ENCODE assay signal across 20 cellular contexts in the genomic region with DNA sequence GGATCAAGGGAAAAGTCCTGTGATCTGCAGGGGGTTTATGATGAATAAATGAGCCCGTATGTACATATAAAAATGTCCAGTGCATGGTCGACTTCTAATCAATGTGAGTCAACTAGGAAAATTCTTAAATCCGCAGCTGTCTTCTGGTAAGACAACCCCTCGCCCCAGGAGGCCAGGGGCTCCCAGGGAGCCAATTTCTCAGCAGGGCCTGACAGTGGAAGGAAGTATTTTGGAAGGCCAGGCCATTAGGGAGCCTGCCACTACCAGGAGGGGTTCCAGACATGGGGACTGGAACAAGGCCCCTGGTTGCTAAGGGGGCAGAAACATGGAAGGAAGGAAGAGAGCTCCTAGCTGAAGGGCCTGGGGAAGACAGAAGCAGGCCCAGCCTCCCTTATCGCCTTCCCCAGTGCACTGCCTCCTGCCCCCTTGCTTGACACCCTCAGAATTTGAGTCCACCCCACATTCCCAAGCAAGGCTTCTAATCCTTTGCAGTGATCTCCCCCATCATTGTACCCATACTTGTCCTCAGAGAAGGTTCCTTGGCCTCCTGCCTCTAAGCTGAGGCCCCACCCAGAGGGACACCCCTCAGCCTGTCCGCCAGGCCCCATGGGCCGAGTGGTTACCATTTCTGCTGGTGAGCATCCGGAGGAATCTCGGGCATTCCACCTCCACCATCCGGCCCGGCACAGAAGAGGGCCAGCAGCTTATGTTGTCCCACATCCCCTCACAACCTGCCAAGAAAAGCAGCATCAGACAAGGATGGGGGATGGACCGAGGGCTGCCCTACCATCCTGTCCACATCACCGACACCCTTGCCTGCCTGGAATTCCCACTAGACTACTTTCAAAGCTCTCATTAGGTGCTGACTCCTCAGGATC. TPM values are rescaled to one million over a fixed set of nuclear protein-coding genes. Genes with fewer than 3 reads are reported as not detected.
"Had no signal": no experiment of that assay in that cellular context is flagged by ENCODE, and none has a peak within 500 bp of the region (broad histone marks: within the 10 kb centered on the region; RNA-seq: fewer than 3 reads in every experiment).

No MANE protein-coding gene starts in this region.

- H3K36me3 Mint-ChIP-seq: activated naive CD8-positive, alpha-beta T cell treated with anti-CD3 and anti-CD28 coated beads for 36 hours had no signal

- H3K4me3 Mint-ChIP-seq: activated B cell treated with CpG ODN at 0.5 μM for 24 hours; activated CD4-positive, alpha-beta T cell treated with anti-CD3 and anti-CD28 coated beads, Interleukin-2, amount 10 ng/mL, durations not matched to agents 24 days and 14 days; activated naive CD8-positive, alpha-beta T cell treated with anti-CD3 and anti-CD28 coated beads for 36 hours; nephron progenitor cell; T-helper 17 cell had no signal

- H2AFZ ChIP-seq: parathyroid adenoma had no signal

- H3K36me3 ChIP-seq: breast epithelium, left lung, tibial artery had no signal

- H3K27ac ChIP-seq: breast epithelium, dorsolateral prefrontal cortex, left lung, parathyroid adenoma, tibial artery had no signal

- H3K9ac ChIP-seq: parathyroid adenoma had no signal

- H3K9me3 ChIP-seq: breast epithelium, left lung, tibial artery had no signal

- H3K4me1 ChIP-seq: breast epithelium had no signal

- H3K9me3 Mint-ChIP-seq: activated B cell treated with CpG ODN at 0.5 μM for 24 hours; activated CD4-positive, alpha-beta T cell treated with anti-CD3 and anti-CD28 coated beads, Interleukin-2, amount 10 ng/mL, durations not matched to agents 24 days and 14 days; activated naive CD8-positive, alpha-beta T cell treated with anti-CD3 and anti-CD28 coated beads for 36 hours; nephron progenitor cell had no signal

- H3K27ac Mint-ChIP-seq: activated B cell treated with CpG ODN at 0.5 μM for 24 hours; activated CD4-positive, alpha-beta T cell treated with anti-CD3 and anti-CD28 coated beads, Interleukin-2, amount 10 ng/mL, durations not matched to agents 24 days and 14 days; activated naive CD8-positive, alpha-beta T cell treated with anti-CD3 and anti-CD28 coated beads for 36 hours; nephron progenitor cell; T-helper 17 cell had no signal

- DNase-seq: activated B cell treated with CpG ODN at 0.5 μM for 24 hours; activated CD4-positive, alpha-beta T cell treated with anti-CD3 and anti-CD28 coated beads, Interleukin-2, amount 10 ng/mL, durations not matched to agents 24 days and 14 days; activated gamma-delta T cell; activated naive CD8-positive, alpha-beta T cell treated with anti-CD3 and anti-CD28 coated beads for 36 hours; activated T-cell treated with anti-CD3 and anti-CD28 coated beads, Interleukin-2, amount 50 U/mL, for 48 hours; foreskin melanocyte; left lung; mesendoderm; nephron progenitor cell; stimulated activated CD4-positive, alpha-beta T cell treated with anti-CD3 and anti-CD28 coated beads, Interleukin-15, amount 100 ng/mL, for 24 hours; stimulated activated CD4-positive, alpha-beta T cell treated with anti-CD3 and anti-CD28 coated beads, Interleukin-4, amount 100 ng/mL, for 24 hours; T-helper 17 cell had no signal

- FAIRE-seq: TTC549 had no signal

- H3K4me1 Mint-ChIP-seq: activated B cell treated with CpG ODN at 0.5 μM for 24 hours; activated CD4-positive, alpha-beta T cell treated with anti-CD3 and anti-CD28 coated beads, Interleukin-2, amount 10 ng/mL, durations not matched to agents 24 days and 14 days; activated naive CD8-positive, alpha-beta T cell treated with anti-CD3 and anti-CD28 coated beads for 36 hours had no signal

- H3K27me3 ChIP-seq: left lung had no signal

- H3K4me3 ChIP-seq: breast epithelium, dorsolateral prefrontal cortex, left lung, tibial artery had no signal

- H3K27me3 Mint-ChIP-seq: activated CD4-positive, alpha-beta T cell treated with anti-CD3 and anti-CD28 coated beads, Interleukin-2, amount 10 ng/mL, durations not matched to agents 24 days and 14 days had no signal

RNA-seq across cellular contexts. Expression of gene SCTR, which starts 45.9 kb away (rescaled TPM):
- total RNA-seq: activated B cell treated with CpG ODN at 0.5 μM for 24 hours; activated CD4-positive, alpha-beta T cell treated with anti-CD3 and anti-CD28 coated beads, Interleukin-2, amount 10 ng/mL, durations not matched to agents 24 days and 14 days; activated CD8-positive, alpha-beta memory T cell treated with anti-CD3 and anti-CD28 coated beads for 36 hours; activated naive CD8-positive, alpha-beta T cell treated with anti-CD3 and anti-CD28 coated beads for 36 hours; breast epithelium; chondrocyte; skeletal muscle tissue; T-helper 17 cell had no signal

RNA-seq across cellular contexts. Expression of gene TMEM37, which starts 46.8 kb away (rescaled TPM):
- total RNA-seq: activated CD4-positive, alpha-beta T cell treated with anti-CD3 and anti-CD28 coated beads, Interleukin-2, amount 10 ng/mL, durations not matched to agents 24 days and 14 days; activated CD8-positive, alpha-beta memory T cell treated with anti-CD3 and anti-CD28 coated beads for 36 hours; activated naive CD8-positive, alpha-beta T cell treated with anti-CD3 and anti-CD28 coated beads for 36 hours; T-helper 17 cell had no signal
